Comparison of ENCODE assay signal across 32 cellular contexts in the genomic region with DNA sequence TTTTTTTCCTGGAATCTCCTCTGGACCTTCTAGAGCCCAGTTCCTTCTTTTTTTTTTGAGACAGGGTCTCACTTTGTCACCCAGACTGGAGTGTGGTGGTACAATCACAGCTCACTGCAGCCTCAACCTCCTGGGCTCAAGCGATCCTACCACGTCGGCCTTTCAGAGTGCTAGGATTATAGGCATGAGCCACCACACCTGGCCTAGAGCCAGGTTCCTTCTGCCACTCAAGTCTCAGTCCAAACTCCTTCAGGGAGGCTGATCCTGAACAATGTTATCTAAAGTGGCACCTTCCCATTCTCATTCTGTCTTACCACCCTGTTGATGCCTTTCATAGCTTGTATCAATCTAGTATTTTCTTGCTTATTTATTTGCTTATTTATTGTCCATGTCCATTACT.
"Had no signal": no experiment of that assay in that cellular context is flagged by ENCODE, and none has a peak within 500 bp of the region (broad histone marks: within the 10 kb centered on the region; RNA-seq: fewer than 3 reads in every experiment).

No MANE protein-coding gene starts in this region.

- H3K36me3 ChIP-seq: breast epithelium, colonic mucosa, gastroesophageal sphincter, lower lobe of right lung, neural progenitor cell, sigmoid colon, suprapubic skin, tibial nerve had no signal

- FAIRE-seq: endometrium had no signal

- DNase-seq: activated CD4-positive, alpha-beta memory T cell treated with anti-CD3 and anti-CD28 coated beads for 36 hours; activated CD4-positive, alpha-beta T cell treated with anti-CD3 and anti-CD28 coated beads for 48 hours; activated CD4-positive, CD25-positive, alpha-beta regulatory T cell; activated CD8-positive, alpha-beta memory T cell treated with anti-CD3 and anti-CD28 coated beads, Interleukin-2, amount 50 U/mL, for 4 hours; activated effector memory CD4-positive, alpha-beta T cell treated with anti-CD3 and anti-CD28 coated beads, Interleukin-2, amount 50 U/mL, for 16 hours; activated naive CD4-positive, alpha-beta T cell treated with anti-CD3 and anti-CD28 coated beads, Interleukin-2, amount 10 ng/mL, durations not matched to agents 7 days and 5 days; activated T-cell treated with anti-CD3 and anti-CD28 coated beads, Interleukin-2, amount 50 U/mL, for 1 hour; amniotic stem cell; colonic mucosa; effector CD8-positive, alpha-beta T cell; erythroblast; islet precursor cell; lower lobe of right lung; mesendoderm; natural killer cell; occipital lobe; psoas muscle; sigmoid colon; stimulated activated CD4-positive, alpha-beta T cell treated with anti-CD3 and anti-CD28 coated beads, Interleukin-1b, Interleukin-23, amount 100 ng/mL, for 48 hours; stimulated activated CD4-positive, alpha-beta T cell treated with anti-CD3 and anti-CD28 coated beads, Interleukin-4, amount 100 ng/mL, for 4 hours; stimulated activated CD8-positive, alpha-beta memory T cell treated with anti-CD3 and anti-CD28 coated beads, Interleukin-4, amount 100 ng/mL, for 48 hours; stimulated activated naive B cell treated with anti-CD40 and anti-IgM and Interleukin-4, amounts not matched to agents 10 μg/mL and 1 μg/mL and 100 μg/mL, for 72 hours; T-helper 1 cell had no signal

- H3K9me3 ChIP-seq: colonic mucosa, suprapubic skin had no signal

- H3K27ac ChIP-seq: breast epithelium, colonic mucosa, gastroesophageal sphincter, hepatocyte, lower lobe of right lung, neural progenitor cell, parathyroid adenoma, psoas muscle, sigmoid colon, suprapubic skin, tibial nerve had no signal

- H3K4me1 ChIP-seq: breast epithelium, colonic mucosa, gastroesophageal sphincter, neural progenitor cell, parathyroid adenoma, psoas muscle, sigmoid colon, suprapubic skin, tibial nerve had no signal

- ATAC-seq: gastroesophageal sphincter; natural killer cell; psoas muscle; stimulated activated naive B cell treated with anti-CD40 and anti-IgM and Interleukin-4, amounts not matched to agents 10 μg/mL and 1 μg/mL and 100 μg/mL, for 72 hours had no signal

- H3K4me3 ChIP-seq: breast epithelium, colonic mucosa, gastroesophageal sphincter, hepatocyte, lower lobe of right lung, neural progenitor cell, psoas muscle, sigmoid colon, smooth muscle cell, suprapubic skin, tibial nerve had no signal

- H3K27me3 ChIP-seq: breast epithelium, colonic mucosa, gastroesophageal sphincter, hepatocyte, neural progenitor cell, sigmoid colon, suprapubic skin, tibial nerve had no signal
